8 cellular contexts compared by ENCODE assay signal in genomic region chr11:63613517-63614135, GRCh38. TPM values are rescaled to one million over a fixed set of nuclear protein-coding genes. Genes with fewer than 3 reads are reported as not detected.
DNase-seq lines count a peak whose midpoint lies in the region; ATAC-seq and TF ChIP-seq lines count a peak whose summit lies in the region.

No MANE protein-coding gene starts in this region.

- BruUV-seq in PC-3 (replicated peaks; lab: Mats Ljungman, UMichigan): TSS peak; percentile 77

- CTCF ChIA-PET in PC-3 (lab: Charles Lee): interaction anchor here (0.6 kb wide), 1 partner anchor 131 kb away, joined by 4 read pairs; no protein-coding TSS in a partner anchor

- peak overlapping the region; percentile 83 for H3K4me3 ChIP-seq in PC-3 (ENCODE audit: low read length)
- H3K4me3 ChIP-seq in parathyroid adenoma (ENCODE audit: low read depth, low read length): peak overlapping the region; percentile 51

- H3K4me1 ChIP-seq in PC-3 (ENCODE audit: insufficient read depth, low read length) (peaks cover 4% of the 10 kb centered on the region; the same call in 1 of the 2 replicates), parathyroid adenoma (no peaks in the 10 kb centered on the region)

- no peaks in the 10 kb centered on the region for H3K9me2 ChIP-seq in PC-3 (replicated peaks; ENCODE audit: low read length)

- DNase-seq in NCI-H1436 (lab: John Stamatoyannopoulos, UW) (peak; percentile 37), NCI-H1436 treated with DMSO at 0.1 percent for 48 hours (lab: John Stamatoyannopoulos, UW) (no peak), PC-3 (peak; percentile 34), left ventricle myocardium superior (peak; percentile 66), epidermal melanocyte (ENCODE audit: insufficient read length, low spot score) (no peak)
- no peak for DNase-seq in effector CD8-positive, alpha-beta T cell (lab: John Stamatoyannopoulos, UW)

- ATAC-seq in PC-3: peak; percentile 32
- peak; percentile 73 for ATAC-seq in left ventricle myocardium superior

- H3K4me2 ChIP-seq in PC-3 (ENCODE audit: low read length): peak overlapping the region; percentile 92
- H3K4me2 ChIP-seq in parathyroid adenoma (ENCODE audit: low read length): peak overlapping the region; percentile 69

- H3K9ac ChIP-seq in PC-3 (ENCODE audit: low read length) (peak overlapping the region; percentile 61), parathyroid adenoma (no peak overlapping the region)

- peaks cover 49% of the 10 kb centered on the region for H3K79me2 ChIP-seq in PC-3 (ENCODE audit: low read length)
- H3K79me2 ChIP-seq in parathyroid adenoma: no peaks in the 10 kb centered on the region

- H3F3A ChIP-seq in PC-3 (ENCODE audit: low read length, unreplicated experiment): no peaks in the 10 kb centered on the region

- no peaks in the 10 kb centered on the region for H4K20me1 ChIP-seq in PC-3 (ENCODE audit: low read length)

- H2AFZ ChIP-seq in PC-3 (ENCODE audit: low read length) (peak overlapping the region; percentile 95), parathyroid adenoma (peak overlapping the region; percentile 83)

- no peaks in the 10 kb centered on the region for H3K27me3 ChIP-seq in PC-3 (ENCODE audit: low read length)
- no peaks in the 10 kb centered on the region for H3K27me3 ChIP-seq in parathyroid adenoma (ENCODE audit: control insufficient read depth, insufficient read depth, low read length)

- TF ChIP-seq CTCF in PC-3 (conservative IDR thresholded peaks at IDR 0.05; ENCODE audit: low read depth, low read length): no peak
- TF ChIP-seq CTCF in parathyroid adenoma (IDR thresholded peaks at IDR 0.05): no peak

- H3K27ac ChIP-seq in PC-3 (ENCODE audit: low read length): 0 out of 2 replicates have a peak overlapping the region, but pooled peaks have one; percentile 2
- H3K27ac ChIP-seq in adipose tissue (ENCODE audit: low read depth, low read length): peak overlapping the region; percentile 72
- peak overlapping the region; percentile 76 for H3K27ac ChIP-seq in parathyroid adenoma

- POLR2A ChIA-PET in PC-3 (lab: Charles Lee; ENCODE audit: unreplicated experiment): interaction anchor here (0.6 kb wide), 1 partner anchor 419 kb away, joined by 3 read pairs; no protein-coding TSS in a partner anchor

- intact Hi-C loops in PC-3 (cut with micrococcal nuclease): loop anchor here (5.0 kb wide), 1 partner anchor 46 kb away; no protein-coding TSS in a partner anchor
- intact Hi-C loops in left ventricle myocardium superior (cut with micrococcal nuclease): no loop called here

- WGBS in adipose tissue, 3 donors: 0 to 1% (median 1%) methylated on average over 43 to 45 of the region's 45 CpGs

- H3K9me3 ChIP-seq in PC-3 (ENCODE audit: low read length): no peaks in the 10 kb centered on the region
- no peaks in the 10 kb centered on the region for H3K9me3 ChIP-seq in parathyroid adenoma (ENCODE audit: control insufficient read depth, low read length)

- H3K36me3 ChIP-seq in PC-3 (ENCODE audit: low read depth, low read length) (no peaks in the 10 kb centered on the region), parathyroid adenoma (ENCODE audit: control insufficient read depth, insufficient read depth, low read length) (no peaks in the 10 kb centered on the region)

RNA-seq across cellular contexts. Expression of gene PLAAT3, which starts 0.6 kb away (rescaled TPM):
- total RNA-seq in PC-3 (2014; rRNA removed): 57.8 and 69.0 TPM in 2 replicates
- 100 to 1,000 TPM in 2 of 3 donors, 10 to 100 TPM in 1; 57.4 to 771 (median 200) TPM for polyA plus RNA-seq in adipose tissue
- total RNA-seq in left ventricle myocardium superior: 149 TPM

RNA-seq across cellular contexts. Expression of gene PLAAT2, which starts 50.4 kb away (rescaled TPM):
- total RNA-seq in PC-3 (2014; rRNA removed) (3.0 and 5.6 TPM in 2 replicates), left ventricle myocardium superior (not detected)
- polyA plus RNA-seq in adipose tissue: 1 to 10 TPM in 1 of 3 donors, under 1 TPM in 1, not detected in 1; 0.13 to 1.5 TPM

RNA-seq across cellular contexts. Expression of gene ATL3, which starts 57.5 kb away (rescaled TPM):
- total RNA-seq in PC-3 (2014; rRNA removed) (47.2 and 51.0 TPM in 2 replicates), left ventricle myocardium superior (13.6 TPM)
- polyA plus RNA-seq in adipose tissue: 10 to 100 TPM in 2 of 3 donors, 1 to 10 TPM in 1; 7.7 to 21.3 (median 16.6) TPM

Comparison
In these comparisons a context has a peak if more than half of its experiments do, and no peak if none do; other contexts are left out.
1. DNase-seq: peak in NCI-H1436 (single experiment), PC-3 (single experiment) and left ventricle myocardium superior (single experiment); none in NCI-H1436 treated with DMSO at 0.1 percent for 48 hours (single experiment), effector CD8-positive, alpha-beta T cell (single experiment) and epidermal melanocyte (single experiment).
2. H3K27ac ChIP-seq: peak in every context shown above with its lines; median percentile 76 in parathyroid adenoma; 72 in adipose tissue; 2 in PC-3.